Comparison of ENCODE assay signal across 8 cellular contexts in the genomic region with DNA sequence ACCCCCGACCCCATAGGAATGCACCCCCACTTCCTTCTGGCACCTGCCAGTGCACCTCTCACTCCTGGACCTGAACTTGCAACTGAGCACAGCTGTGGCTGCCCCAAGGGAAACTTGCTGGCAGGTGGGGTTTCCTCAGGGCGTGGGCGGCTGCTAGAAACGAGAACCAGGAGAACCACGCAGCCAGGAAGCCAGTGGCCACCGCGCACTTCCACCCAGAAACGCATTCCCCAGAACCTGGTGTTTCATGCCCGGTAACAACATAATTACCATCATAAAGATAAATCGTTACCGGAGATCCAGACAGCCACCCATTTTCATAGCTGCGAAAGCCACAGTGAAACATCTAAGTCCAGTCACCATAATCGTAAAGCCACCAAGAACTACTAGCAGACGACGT.
DNase-seq lines count a peak whose midpoint lies in the region; ATAC-seq and TF ChIP-seq lines count a peak whose summit lies in the region.

No MANE protein-coding gene starts in this region.

- H3K36me3 ChIP-seq in vagina = no peaks in the 10 kb centered on the region

- POLR2A ChIA-PET in activated B cell treated with CpG ODN at 0.5 μM for 24 hours (lab: Charles Lee) = interaction anchor here (0.8 to 2.9 kb wide), 8 partner anchors 9 to 231 kb away, joined by 3 to 25 read pairs (median 4); no protein-coding TSS in a partner anchor

- H3K27me3 Mint-ChIP-seq in activated B cell treated with CpG ODN at 0.5 μM for 24 hours = no peaks in the 10 kb centered on the region

- no peaks in the 10 kb centered on the region for H3K9me3 ChIP-seq in vagina

- intact Hi-C loops in left ventricle myocardium superior (cut with micrococcal nuclease) = no loop called here
- intact Hi-C loops in cardiac septum (cut with DNase I) = no loop called here
- intact Hi-C loops in activated B cell treated with CpG ODN at 0.5 μM for 24 hours (cut with micrococcal nuclease) = loop anchor here (1.0 to 2.0 kb wide), 3 partner anchors 16 to 82 kb away; no protein-coding TSS in a partner anchor
- intact Hi-C loops in vagina (cut with DNase I) = no loop called here

- peak overlapping the region; percentile 74 for H3K4me3 Mint-ChIP-seq in activated B cell treated with CpG ODN at 0.5 μM for 24 hours

- H3K27ac ChIP-seq in vagina = peak overlapping the region; percentile 72

- no peaks in the 10 kb centered on the region for H3K9me3 Mint-ChIP-seq in activated B cell treated with CpG ODN at 0.5 μM for 24 hours

- H3K4me1 ChIP-seq in vagina = peaks cover 24% of the 10 kb centered on the region

- ATAC-seq in left ventricle myocardium superior (no peak), activated B cell treated with CpG ODN at 0.5 μM for 24 hours (ENCODE audit: low read depth) (peak; percentile 80), esophagus mucosa (peak; percentile 34)

- DNase-seq in left ventricle myocardium superior (peak; percentile 36), cardiac septum (ENCODE audit: low spot score) (no peak), activated B cell treated with CpG ODN at 0.5 μM for 24 hours (peak; percentile 65), vagina (ENCODE audit: extremely low spot score in 2 of 2) (no peak), midbrain (lab: John Stamatoyannopoulos, UW) (no peak), SKM-1 (lab: John Stamatoyannopoulos, UW; ENCODE audit: unreplicated experiment) (no peak), HuH-7.5 (ENCODE audit: low spot score) (no peak)

- H3K36me3 Mint-ChIP-seq in activated B cell treated with CpG ODN at 0.5 μM for 24 hours (ENCODE audit: low read depth) = peaks cover 38% of the 10 kb centered on the region

- CTCF ChIA-PET in activated B cell treated with CpG ODN at 0.5 μM for 24 hours (lab: Charles Lee) = interaction anchor here (0.8 kb wide), 1 partner anchor 61 kb away, joined by 3 read pairs; no protein-coding TSS in a partner anchor

- H3K4me1 Mint-ChIP-seq in activated B cell treated with CpG ODN at 0.5 μM for 24 hours = peaks cover 83% of the 10 kb centered on the region

- TF ChIP-seq CTCF in activated B cell treated with CpG ODN at 0.5 μM for 24 hours (IDR thresholded peaks at IDR 0.05) (no peak), vagina (IDR thresholded peaks at IDR 0.05) (no peak)

- no peak overlapping the region for H3K4me3 ChIP-seq in vagina

- TF ChIP-seq POLR2A in vagina (IDR thresholded peaks at IDR 0.05) = no peak

- H3K27ac Mint-ChIP-seq in activated B cell treated with CpG ODN at 0.5 μM for 24 hours = peak overlapping the region; percentile 82

- H3K27me3 ChIP-seq in vagina = no peaks in the 10 kb centered on the region

Comparison
In these comparisons a context has a peak if more than half of its experiments do, and no peak if none do; other contexts are left out.
1. DNase-seq: peak in left ventricle myocardium superior (single experiment) and activated B cell treated with CpG ODN at 0.5 μM for 24 hours (single experiment); none in cardiac septum (single experiment), vagina (0 of 2), midbrain (single experiment), SKM-1 (single experiment) and HuH-7.5 (single experiment).